In the genomic region with DNA sequence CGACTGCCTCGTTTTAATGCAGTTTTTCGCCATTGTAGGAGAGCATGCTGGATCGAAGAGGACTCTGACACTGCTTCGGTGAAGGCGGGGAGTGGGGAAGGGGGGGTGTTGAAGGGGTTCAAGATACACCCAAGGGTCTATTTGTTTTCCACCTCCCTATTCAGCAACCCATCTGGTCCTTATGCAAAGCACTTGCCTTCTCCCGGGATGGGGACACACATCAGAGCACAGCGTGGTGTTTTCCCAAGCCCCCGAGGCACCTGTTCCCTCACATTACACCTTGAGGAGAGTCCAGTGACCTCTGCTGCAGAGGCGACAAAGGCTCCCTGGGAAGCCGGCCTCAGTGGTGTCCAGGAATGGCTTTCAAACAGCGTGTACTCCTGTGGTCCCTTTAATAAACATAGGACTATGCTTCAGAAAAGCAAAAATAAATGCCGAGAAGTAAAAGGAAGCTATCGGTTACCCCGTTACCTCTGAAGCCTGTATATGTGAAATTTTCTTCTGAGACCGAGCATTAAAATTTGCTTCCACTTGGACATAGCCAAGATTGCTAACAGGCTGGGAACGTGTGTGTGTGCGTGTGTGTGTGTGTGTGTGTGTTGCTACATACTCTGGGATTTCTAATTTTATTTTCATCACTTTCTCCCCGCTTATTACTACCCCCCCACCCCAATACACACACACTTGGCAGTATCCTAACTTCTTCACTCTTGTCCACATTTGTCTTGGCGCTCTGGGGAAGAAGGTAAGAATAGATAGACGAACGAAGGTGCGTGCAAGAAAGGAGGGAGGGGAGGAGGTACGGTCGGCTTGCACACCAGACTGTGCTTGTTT, we compare ENCODE assay signal across 8 cellular contexts. TPM values are rescaled to one million over a fixed set of nuclear protein-coding genes. Genes with fewer than 3 reads are reported as not detected.
A peak's percentile ranks its signal among the peaks of the same experiment; 100 is the strongest.
DNase-seq lines count a peak whose midpoint lies in the region; ATAC-seq and TF ChIP-seq lines count a peak whose summit lies in the region.

No MANE protein-coding gene starts in this region.

- peaks cover 9% of the 10 kb centered on the region for H3K4me1 ChIP-seq in osteoblast (ENCODE audit: insufficient read depth, low read length)

- H3K4me2 ChIP-seq in osteoblast (ENCODE audit: insufficient read depth, low read length), result peak overlapping the region; percentile 95

- H3K9me3 ChIP-seq in osteoblast (ENCODE audit: low read depth, low read length), result no peaks in the 10 kb centered on the region

- H3K4me3 ChIP-seq in AG10803 (ENCODE audit: low read length) (peak overlapping the region; percentile 61), WI38 (ENCODE audit: low read depth, low read length) (peak overlapping the region; percentile 71), fibroblast of mammary gland (ENCODE audit: control insufficient read depth, low read depth, low read length) (peak overlapping the region; percentile 54), osteoblast (ENCODE audit: insufficient read depth, low read length) (peak overlapping the region; percentile 67)

- peak overlapping the region; percentile 35 for H3K27ac ChIP-seq in osteoblast (ENCODE audit: low read depth, low read length)

- ATAC-seq in GM21390 (IDR thresholded peaks at IDR 0.05; ENCODE audit: unreplicated experiment), result peak; percentile 1
- no peak for ATAC-seq in GM19467 (IDR thresholded peaks at IDR 0.05; ENCODE audit: unreplicated experiment)

- no peak for TF ChIP-seq CTCF in AG10803 (conservative IDR thresholded peaks at IDR 0.05; ENCODE audit: low read length)
- TF ChIP-seq CTCF in WI38 (IDR thresholded peaks at IDR 0.05; ENCODE audit: low read depth, low read length), result no peak
- TF ChIP-seq CTCF in fibroblast of mammary gland (conservative IDR thresholded peaks at IDR 0.05; ENCODE audit: control insufficient read depth, insufficient read depth, low read depth, low read length), result no peak
- no peak for TF ChIP-seq CTCF in osteoblast (IDR thresholded peaks at IDR 0.05; ENCODE audit: extremely low read depth, low read depth, low read length)

- DNase-seq in AG10803 (ENCODE audit: low read depth) (peak; percentile 55), fibroblast of mammary gland (ENCODE audit: low read depth) (peak; percentile 51), osteoblast (ENCODE audit: insufficient read length, low spot score, missing footprints) (peak; percentile 73), NCI-H2081 treated with DMSO at 0.1 percent for 48 hours (lab: John Stamatoyannopoulos, UW) (no peak)
- no peak for DNase-seq in stimulated activated naive CD4-positive, alpha-beta T cell treated with Interleukin-2 at 50 U/mL for 16 hours (lab: John Stamatoyannopoulos, UW)

- no peaks in the 10 kb centered on the region for H4K20me1 ChIP-seq in osteoblast (ENCODE audit: insufficient read depth, low read length)

- peak overlapping the region; percentile 93 for H2AFZ ChIP-seq in osteoblast (ENCODE audit: low read length)

- H3K79me2 ChIP-seq in osteoblast (ENCODE audit: insufficient read depth, low read length), result no peaks in the 10 kb centered on the region

- no peaks in the 10 kb centered on the region for H3K36me3 ChIP-seq in osteoblast (ENCODE audit: insufficient read depth, low read length)

- no peaks in the 10 kb centered on the region for H3K27me3 ChIP-seq in osteoblast (ENCODE audit: insufficient read depth, low read length)

RNA-seq across cellular contexts. Expression of gene CCDC54, which starts 53.2 kb away (rescaled TPM):
- not detected in 2 replicates for total RNA-seq in osteoblast

Comparison
In these comparisons a context has a peak if more than half of its experiments do, and no peak if none do; other contexts are left out.
1. DNase-seq: peak in AG10803 (single experiment), fibroblast of mammary gland (single experiment) and osteoblast (single experiment); none in NCI-H2081 treated with DMSO at 0.1 percent for 48 hours (single experiment) and stimulated activated naive CD4-positive, alpha-beta T cell treated with Interleukin-2 at 50 U/mL for 16 hours (single experiment).
2. Peak in every context shown above with its lines, with median percentiles within 50 percentile points of each other: H3K4me3 ChIP-seq.